In genomic region chr22:17999851-18000250, GRCh38 we compare ENCODE assay signal across 9 cellular contexts. TPM values are rescaled to one million over a fixed set of nuclear protein-coding genes. Genes with fewer than 3 reads are reported as not detected.
A peak's percentile ranks its signal among the peaks of the same experiment; 100 is the strongest.
DNase-seq lines count a peak whose midpoint lies in the region; ATAC-seq, FAIRE-seq and TF ChIP-seq lines count a peak whose summit lies in the region.
"Had no signal": no experiment of that assay in that cellular context is flagged by ENCODE, and none has a peak within 500 bp of the region (broad histone marks: within the 10 kb centered on the region; RNA-seq: fewer than 3 reads in every experiment).

No MANE protein-coding gene starts in this region.

- no peak for DNase-seq in activated naive CD4-positive, alpha-beta T cell treated with anti-CD3 and anti-CD28 coated beads, Interleukin-2, amount 10 ng/mL, durations not matched to agents 7 days and 5 days
- DNase-seq in activated naive CD4-positive, alpha-beta T cell treated with anti-CD3 and anti-CD28 coated beads, Interleukin-2, amount 50 U/mL, for 72 hours (ENCODE audit: low spot score in 2 of 2) = no peak
- DNase-seq in activated CD8-positive, alpha-beta T cell treated with anti-CD3 and anti-CD28 coated beads, Interleukin-2, amount 10 ng/mL, durations not matched to agents 7 days and 5 days = no peak
- DNase-seq in keratinocyte (ENCODE audit: low read depth, low spot score) (no peak), thoracic aorta (ENCODE audit: low spot score) (no peak)
- DNase-seq: hippocampal formation had no signal

- TF ChIP-seq CTCF in keratinocyte (optimal IDR thresholded peaks at IDR 0.05 in 1 of 3, IDR thresholded peaks at IDR 0.05 in 1 of 3, conservative IDR thresholded peaks at IDR 0.05 in 1 of 3; ENCODE audit: extremely low read depth in 1 of 3, insufficient read depth in 2 of 3, low read length in 3 of 3) (no peak), thoracic aorta (IDR thresholded peaks at IDR 0.05) (no peak)

- H3K36me3 ChIP-seq in keratinocyte (ENCODE audit: control insufficient read depth in 2 of 2, extremely low read depth in 1 of 2, insufficient read depth in 2 of 2, low read length in 2 of 2) = peaks cover 2 to 3% of the 10 kb centered on the region in 2 experiments
- H3K36me3 ChIP-seq in thoracic aorta = no peaks in the 10 kb centered on the region

- H4K20me1 ChIP-seq in keratinocyte (ENCODE audit: control insufficient read depth, extremely low read depth, insufficient read depth, low read length) = peaks cover 11% of the 10 kb centered on the region

- peak; percentile 13 for FAIRE-seq in keratinocyte (lab: Jason Lieb, UNC)

- peaks cover 57% of the 10 kb centered on the region for H3K4me1 Mint-ChIP-seq in activated naive CD4-positive, alpha-beta T cell treated with anti-CD3 and anti-CD28 coated beads, Interleukin-2, amount 10 ng/mL, durations not matched to agents 7 days and 5 days
- peaks cover 54% of the 10 kb centered on the region for H3K4me1 Mint-ChIP-seq in activated CD8-positive, alpha-beta T cell treated with anti-CD3 and anti-CD28 coated beads, Interleukin-2, amount 10 ng/mL, durations not matched to agents 7 days and 5 days (ENCODE audit: low read depth)

- dilution Hi-C loops in keratinocyte (cut with MboI; ENCODE audit: extremely low pct_ligation_motif_present, low sequenced_read_pairs) = no loop called here

- H2AFZ ChIP-seq in keratinocyte (ENCODE audit: control insufficient read depth, low read length) = no peak overlapping the region

- H3K4me2 ChIP-seq in keratinocyte (ENCODE audit: control insufficient read depth, extremely low read depth, insufficient read depth, low read depth, low read length) = peak overlapping the region; percentile 96

- H3K9me3 ChIP-seq in keratinocyte (ENCODE audit: control insufficient read depth, low read depth, low read length) (no peaks in the 10 kb centered on the region), thoracic aorta (no peaks in the 10 kb centered on the region)

- H3K4me3 ChIP-seq in keratinocyte (ENCODE audit: control insufficient read depth in 2 of 3, extremely low read depth in 1 of 3, insufficient read depth in 2 of 3, low read depth in 1 of 3, low read length in 3 of 3) (peak overlapping the region; percentile 75 to 88 (median 87)), thoracic aorta (peak overlapping the region; percentile 92)

- peak overlapping the region; percentile 63 for H3K4me3 Mint-ChIP-seq in activated naive CD4-positive, alpha-beta T cell treated with anti-CD3 and anti-CD28 coated beads, Interleukin-2, amount 10 ng/mL, durations not matched to agents 7 days and 5 days
- H3K4me3 Mint-ChIP-seq in activated CD8-positive, alpha-beta T cell treated with anti-CD3 and anti-CD28 coated beads, Interleukin-2, amount 10 ng/mL, durations not matched to agents 7 days and 5 days = peak overlapping the region; percentile 70

- H3K36me3 Mint-ChIP-seq in activated naive CD4-positive, alpha-beta T cell treated with anti-CD3 and anti-CD28 coated beads, Interleukin-2, amount 10 ng/mL, durations not matched to agents 7 days and 5 days = no peaks in the 10 kb centered on the region
- H3K36me3 Mint-ChIP-seq in activated naive CD4-positive, alpha-beta T cell treated with anti-CD3 and anti-CD28 coated beads, Interleukin-2, amount 50 U/mL, for 72 hours = peaks cover 0 to 6% of the 10 kb centered on the region in 2 donors
- H3K36me3 Mint-ChIP-seq in activated CD8-positive, alpha-beta T cell treated with anti-CD3 and anti-CD28 coated beads, Interleukin-2, amount 10 ng/mL, durations not matched to agents 7 days and 5 days (ENCODE audit: low read depth) = peaks cover 2% of the 10 kb centered on the region

- H3K27ac ChIP-seq in keratinocyte (ENCODE audit: control insufficient read depth, insufficient read depth, low read length) (peak overlapping the region; percentile 96), thoracic aorta (no peak overlapping the region)

- peaks cover 80% of the 10 kb centered on the region for H3K79me2 ChIP-seq in keratinocyte (ENCODE audit: control insufficient read depth, insufficient read depth, low read length)

- H3K27ac Mint-ChIP-seq in activated naive CD4-positive, alpha-beta T cell treated with anti-CD3 and anti-CD28 coated beads, Interleukin-2, amount 10 ng/mL, durations not matched to agents 7 days and 5 days = peak overlapping the region; percentile 21
- peak overlapping the region in 1 of 2 donors; percentile 57 for H3K27ac Mint-ChIP-seq in activated naive CD4-positive, alpha-beta T cell treated with anti-CD3 and anti-CD28 coated beads, Interleukin-2, amount 50 U/mL, for 72 hours
- H3K27ac Mint-ChIP-seq in activated CD8-positive, alpha-beta T cell treated with anti-CD3 and anti-CD28 coated beads, Interleukin-2, amount 10 ng/mL, durations not matched to agents 7 days and 5 days = no peak overlapping the region

- peaks cover 23% of the 10 kb centered on the region for H3K4me1 ChIP-seq in keratinocyte (ENCODE audit: control insufficient read depth, extremely low read depth, insufficient read depth, low read length)
- peaks cover 6 to 20% of the 10 kb centered on the region in 2 donors for H3K4me1 ChIP-seq in thoracic aorta (ENCODE audit: control insufficient read depth in 1 of 2, low read depth in 2 of 2)

- no peaks in the 10 kb centered on the region for H3K27me3 ChIP-seq in keratinocyte (ENCODE audit: control insufficient read depth, extremely low read depth, insufficient read depth, low read length)
- H3K27me3 ChIP-seq in thoracic aorta (replicated peaks; ENCODE audit: insufficient read depth) = no peaks in the 10 kb centered on the region

- peaks cover 32% of the 10 kb centered on the region for H3K27me3 Mint-ChIP-seq in activated naive CD4-positive, alpha-beta T cell treated with anti-CD3 and anti-CD28 coated beads, Interleukin-2, amount 10 ng/mL, durations not matched to agents 7 days and 5 days
- peaks cover 12% of the 10 kb centered on the region for H3K27me3 Mint-ChIP-seq in activated CD8-positive, alpha-beta T cell treated with anti-CD3 and anti-CD28 coated beads, Interleukin-2, amount 10 ng/mL, durations not matched to agents 7 days and 5 days (ENCODE audit: low read depth)

- CTCF ChIA-PET in activated naive CD4-positive, alpha-beta T cell treated with anti-CD3 and anti-CD28 coated beads, Interleukin-2, amount 10 ng/mL, durations not matched to agents 7 days and 5 days (lab: Charles Lee) = interaction anchor here (1.1 to 1.5 kb wide), 3 partner anchors 25 to 169 kb away, joined by 3 read pairs; partner anchors contain the start of gene MICAL3
- CTCF ChIA-PET in activated CD8-positive, alpha-beta T cell treated with anti-CD3 and anti-CD28 coated beads, Interleukin-2, amount 10 ng/mL, durations not matched to agents 7 days and 5 days (lab: Charles Lee) = interaction anchor here (1.0 to 1.5 kb wide), 3 partner anchors 13 to 170 kb away, joined by 4 to 5 read pairs (median 4); no protein-coding TSS in a partner anchor

- peak overlapping the region; percentile 94 for H3K9ac ChIP-seq in keratinocyte (ENCODE audit: control insufficient read depth, extremely low read depth, insufficient read depth, low read length)

- no peak for ATAC-seq in activated naive CD4-positive, alpha-beta T cell treated with anti-CD3 and anti-CD28 coated beads, Interleukin-2, amount 50 U/mL, for 72 hours
- ATAC-seq in activated CD8-positive, alpha-beta T cell treated with anti-CD3 and anti-CD28 coated beads, Interleukin-2, amount 10 ng/mL, durations not matched to agents 7 days and 5 days = no peak
- ATAC-seq in thoracic aorta (ENCODE audit: insufficient number of reproducible peaks, low FRiP score, low read depth) = no peak
- no peak for ATAC-seq in HG02759 (IDR thresholded peaks at IDR 0.05; ENCODE audit: unreplicated experiment)
- no peak for ATAC-seq in GM19328 (IDR thresholded peaks at IDR 0.05; ENCODE audit: unreplicated experiment)
- ATAC-seq in GM21723 (IDR thresholded peaks at IDR 0.05; ENCODE audit: unreplicated experiment) = no peak

- peaks cover 2% of the 10 kb centered on the region for H3K9me1 ChIP-seq in keratinocyte (ENCODE audit: control insufficient read depth, extremely low read depth, insufficient read depth, low read length)

- POLR2A ChIA-PET in activated CD8-positive, alpha-beta T cell treated with anti-CD3 and anti-CD28 coated beads, Interleukin-2, amount 10 ng/mL, durations not matched to agents 7 days and 5 days (lab: Charles Lee) = interaction anchor here (0.8 to 3.6 kb wide), 2 partner anchors 78 to 361 kb away, joined by 3 to 14 read pairs; partner anchors contain the start of gene PEX26

- H3K9me3 Mint-ChIP-seq in activated naive CD4-positive, alpha-beta T cell treated with anti-CD3 and anti-CD28 coated beads, Interleukin-2, amount 10 ng/mL, durations not matched to agents 7 days and 5 days = no peaks in the 10 kb centered on the region
- no peaks in the 10 kb centered on the region for H3K9me3 Mint-ChIP-seq in activated naive CD4-positive, alpha-beta T cell treated with anti-CD3 and anti-CD28 coated beads, Interleukin-2, amount 50 U/mL, for 72 hours
- H3K9me3 Mint-ChIP-seq in activated CD8-positive, alpha-beta T cell treated with anti-CD3 and anti-CD28 coated beads, Interleukin-2, amount 10 ng/mL, durations not matched to agents 7 days and 5 days (ENCODE audit: insufficient read depth) = no peaks in the 10 kb centered on the region

RNA-seq across cellular contexts. Expression of gene MICAL3, which starts 24.5 kb away (rescaled TPM):
- total RNA-seq in activated naive CD4-positive, alpha-beta T cell treated with anti-CD3 and anti-CD28 coated beads, Interleukin-2, amount 50 U/mL, for 72 hours = 10 to 100 TPM; 19.5 to 30.2 TPM
- 10 to 100 TPM; 26.4 to 29.7 TPM for total RNA-seq in activated CD8-positive, alpha-beta T cell treated with anti-CD3 and anti-CD28 coated beads, Interleukin-2, amount 10 ng/mL, durations not matched to agents 7 days and 5 days
- polyA plus RNA-seq in keratinocyte = 22.5 to 50.2 TPM (median 27.9 TPM) in 3 replicates
- 17.8 TPM for polyA plus RNA-seq in keratinocyte (2011; ENCODE audit: low read depth)
- 21.5 and 22.1 TPM in 2 replicates for polyA plus RNA-seq in keratinocyte (2011; cell fraction: cytosol; rRNA removed)
- 128 and 137 TPM in 2 replicates for polyA plus RNA-seq in keratinocyte (2011; cell fraction: nucleus; rRNA removed)
- polyA plus RNA-seq in keratinocyte (2012; ENCODE audit: low replicate concordance) = 12.1 and 50.2 TPM in 2 replicates
- polyA minus RNA-seq in keratinocyte = 35.6 to 129 TPM (median 77.2 TPM) in 3 replicates
- polyA minus RNA-seq in keratinocyte (2011; cell fraction: cytosol; rRNA and poly(A)+ RNA removed) = 19.6 TPM
- 57.6 and 129 TPM in 2 replicates for polyA minus RNA-seq in keratinocyte (2011; cell fraction: nucleus; rRNA and poly(A)+ RNA removed)
- 10 to 100 TPM; 45.2 to 78.0 TPM for total RNA-seq in thoracic aorta
